ENCODE assay signal across 11 cellular contexts in genomic region chr4:70863099-70863790, GRCh38. TPM values are rescaled to one million over a fixed set of nuclear protein-coding genes. Genes with fewer than 3 reads are reported as not detected.
DNase-seq lines count a peak whose midpoint lies in the region; ATAC-seq, FAIRE-seq and TF ChIP-seq lines count a peak whose summit lies in the region.
"Had no signal": no experiment of that assay in that cellular context is flagged by ENCODE, and none has a peak within 500 bp of the region (broad histone marks: within the 10 kb centered on the region; RNA-seq: fewer than 3 reads in every experiment).

No MANE protein-coding gene starts in this region.

- H3K27me3 ChIP-seq in GM12878 (replicated peaks in 1 of 2; ENCODE audit: control insufficient read depth in 2 of 2, insufficient read depth in 2 of 2, low read length in 1 of 2) (no peaks in the 10 kb centered on the region), MG63 (no peaks in the 10 kb centered on the region)

- H4K20me1 ChIP-seq in GM12878 (ENCODE audit: control insufficient read depth, insufficient read depth) = no peaks in the 10 kb centered on the region

- peak; percentile 23 for DNase-seq in GM10266 (ENCODE audit: extremely low spot score)
- peak; percentile 52 for DNase-seq in GM12878 (ENCODE audit: low read depth, low spot score)
- no peak for DNase-seq in erythroblast (lab: John Stamatoyannopoulos, UW)
- no peak for DNase-seq in hippocampal formation (lab: John Stamatoyannopoulos, UW)
- no peak for DNase-seq in MG63
- no peak for DNase-seq in NCI-H2107 (lab: John Stamatoyannopoulos, UW)
- DNase-seq: dermis blood vessel endothelial cell, DMS79 treated with DMSO at 0.1 percent for 48 hours, NCI-H2081 treated with DMSO at 0.1 percent for 48 hours had no signal

- no peaks in the 10 kb centered on the region for H3K79me2 ChIP-seq in GM12878 (ENCODE audit: control insufficient read depth, insufficient read depth, low read length)

- TF ChIP-seq POLR2A in GM12878 (IDR thresholded peaks at IDR 0.05; ENCODE audit: low read depth, low read length) = no peak
- no peak for TF ChIP-seq POLR2A in erythroblast (IDR thresholded peaks at IDR 0.05; ENCODE audit: low read length)

- SMC1A ChIA-PET in GM12878 (lab: Charles Lee; ENCODE audit: uncharacterized antibody, unreplicated experiment) = interaction anchor here (1.1 to 2.8 kb wide), 7 partner anchors 9 to 128 kb away, joined by 3 to 14 read pairs (median 4); no protein-coding TSS in a partner anchor

- no peak for TF ChIP-seq RAD21 in GM12878 (IDR thresholded peaks at IDR 0.05; ENCODE audit: insufficient read depth, low read depth, low read length)

- in situ Hi-C loops in GM12878 (cut with MboI) = no loop called here

- BruUV-seq in GM12878 (replicated peaks; lab: Mats Ljungman, UMichigan) = no TSS peak

- H3K4me1 ChIP-seq in GM12878 (ENCODE audit: control insufficient read depth, insufficient read depth, low read length) = 0 out of 2 replicates have a peak, but pooled peaks cover 5% of the 10 kb centered on the region

- peak; percentile 79 for ATAC-seq in GM18907 (IDR thresholded peaks at IDR 0.05; ENCODE audit: unreplicated experiment)
- ATAC-seq in HG02852 (IDR thresholded peaks at IDR 0.05; ENCODE audit: unreplicated experiment) = peak; percentile 88
- peak; percentile 88 for ATAC-seq in GM12878

- no peak for TF ChIP-seq CTCF in GM10266 (IDR thresholded peaks at IDR 0.05; ENCODE audit: control insufficient read depth, insufficient read depth, low read depth, missing control alignments)
- no peak for TF ChIP-seq CTCF in GM12878 (IDR thresholded peaks at IDR 0.05 in 2 of 3, conservative IDR thresholded peaks at IDR 0.05 in 1 of 3; ENCODE audit: control insufficient read depth in 2 of 3, extremely low read depth in 1 of 3, insufficient read depth in 1 of 3, low read depth in 3 of 3, low read length in 3 of 3)

- H3K9me3 ChIP-seq in GM12878 (replicated peaks; ENCODE audit: control insufficient read depth, insufficient read depth, low read length) (no peaks in the 10 kb centered on the region), MG63 (no peaks in the 10 kb centered on the region)

- no peak overlapping the region for H3K4me3 ChIP-seq in GM12878
- H3K4me3 ChIP-seq in MG63 = no peak overlapping the region

- RAD21 ChIA-PET in GM12878 (lab: Charles Lee; ENCODE audit: unreplicated experiment) = interaction anchor here (1.6 to 1.8 kb wide), 2 partner anchors 20 to 145 kb away, joined by 3 to 4 read pairs; no protein-coding TSS in a partner anchor

- WGBS in GM12878 (ENCODE audit: insufficient coverage, insufficient replicate concordance, low lambda C conversion rate, missing lambda C conversion rate) = 1% methylated on average over 6 of the region's 6 CpGs

- CTCF ChIA-PET in GM12878 (lab: Yijun Ruan, JAX) = no interaction called here

- intact Hi-C loops in GM12878 (cut with micrococcal nuclease; ENCODE audit: unreplicated experiment) = no loop called here

- peak in 1 of 2 experiments; percentile 50; a peak in 1 of 4 replicates for TF ChIP-seq EP300 in GM12878 (IDR thresholded peaks at IDR 0.05; ENCODE audit: borderline replicate concordance in 1 of 2, control insufficient read depth in 1 of 2, low read depth in 2 of 2, low read length in 2 of 2)

- POLR2A ChIA-PET in GM12878 (lab: Charles Lee) = interaction anchor here (0.5 to 1.0 kb wide), 5 partner anchors 9 to 142 kb away, joined by 3 to 5 read pairs (median 3); no protein-coding TSS in a partner anchor

- peak overlapping the region; percentile 11; the same call in 1 of the 2 replicates for H3K4me2 ChIP-seq in GM12878 (ENCODE audit: control insufficient read depth, insufficient read depth)

- no peak overlapping the region for H3K9ac ChIP-seq in GM12878 (ENCODE audit: control insufficient read depth, insufficient read depth, low read length)

- no peak overlapping the region for H3K27ac ChIP-seq in GM12878 (ENCODE audit: control insufficient read depth, insufficient read depth)

- FAIRE-seq in GM12878 (lab: Jason Lieb, UNC) = no peak

- no peaks in the 10 kb centered on the region for H3K36me3 ChIP-seq in GM12878 (ENCODE audit: control insufficient read depth in 2 of 2, insufficient read depth in 2 of 2, low read length in 1 of 2)
- H3K36me3 ChIP-seq in MG63 = no peaks in the 10 kb centered on the region

- H2AFZ ChIP-seq in GM12878 (ENCODE audit: control insufficient read depth, low read depth, low read length) = peak overlapping the region; percentile 87

TF ChIP-seq in GM12878, 131 proteins besides CTCF, POLR2A, EP300 and RAD21 (continues in another document):
- TF ChIP-seq RUNX3 (IDR thresholded peaks at IDR 0.05; ENCODE audit: low read length) (peak; percentile 80), TCF12 (IDR thresholded peaks at IDR 0.05; ENCODE audit: low read depth, low read length) (no peak), RELB (IDR thresholded peaks at IDR 0.05; ENCODE audit: low read depth) (peak; percentile 53; the same call in 1 of the 2 replicates), EZH2 (IDR thresholded peaks at IDR 0.05; ENCODE audit: borderline replicate concordance, control insufficient read depth, low read depth, low read length) (no peak), CREB1 (IDR thresholded peaks at IDR 0.05; ENCODE audit: low read depth) (peak; percentile 69), E2F4 (IDR thresholded peaks at IDR 0.05; ENCODE audit: low read depth, low read length) (no peak), MXI1 (IDR thresholded peaks at IDR 0.05; ENCODE audit: low read depth, low read length) (no peak), CREM (IDR thresholded peaks at IDR 0.05; ENCODE audit: low read depth) (peak; percentile 58), NR2F1 (conservative IDR thresholded peaks at IDR 0.05) (no peak), NFIC (IDR thresholded peaks at IDR 0.05; ENCODE audit: low read depth, low read length) (peak; percentile 54; the same call in 1 of the 2 replicates), TCF7 (IDR thresholded peaks at IDR 0.05; ENCODE audit: borderline replicate concordance) (peak; percentile 84)

RNA-seq across cellular contexts. Expression of gene GRSF1, which starts 23.6 kb away (rescaled TPM):
- 41.6 and 44.1 TPM in 2 replicates for total RNA-seq in GM12878 (2013; cell fraction: nucleolus; rRNA removed)
- 51.5 and 58.4 TPM in 2 replicates for total RNA-seq in GM12878 (2014; rRNA removed)
- total RNA-seq in GM12878 (2014; rRNA removed; fragmentation: Illumina TruSeq; extraction: Trizol) = 65.6 and 66.3 TPM in 2 replicates
- 67.9 and 71.2 TPM in 2 replicates for total RNA-seq in GM12878 (2021)
- 45.7 TPM for polyA plus RNA-seq in GM12878 (2011; ENCODE audit: low read depth)
- 105 and 135 TPM in 2 replicates for polyA plus RNA-seq in GM12878 (2011; rRNA removed)
- 36.9 and 51.2 TPM in 2 replicates for polyA plus RNA-seq in GM12878 (2011; cell fraction: cytosol; rRNA removed)
- polyA plus RNA-seq in GM12878 (2011; cell fraction: nucleus; rRNA removed) = 43.1 and 44.4 TPM in 2 replicates
- polyA plus RNA-seq in GM12878 (2012) = 50.3 and 68.4 TPM in 2 replicates
- 74.4 and 86.6 TPM in 2 replicates for polyA plus RNA-seq in GM12878 (2014; fragmentation: Illumina TruSeq; extraction: Trizol)
- 10 to 100 TPM; 37.5 to 59.6 TPM for polyA plus RNA-seq in GM12878 (2014; fragmentation: Nextera tagmentation; extraction: Ambion mirVana)
- polyA plus RNA-seq in GM12878 (2014; rRNA removed) = 48.3 and 49.1 TPM in 2 replicates
- 100 to 1,000 TPM in 1 of 2 experiments, 10 to 100 TPM in 1; 93.6 to 103 TPM for polyA plus RNA-seq in GM12878 (2016; fragmentation: Nextera tagmentation; extraction: Ambion mirVana)
- 43.1 and 56.8 TPM in 2 replicates for polyA minus RNA-seq in GM12878 (2011; rRNA and poly(A)+ RNA removed)
- polyA minus RNA-seq in GM12878 (2011; cell fraction: cytosol; rRNA and poly(A)+ RNA removed) = 27.0 and 28.9 TPM in 2 replicates
- polyA minus RNA-seq in GM12878 (2011; cell fraction: nucleus; rRNA and poly(A)+ RNA removed) = 9.7 and 15.4 TPM in 2 replicates
- total RNA-seq in MG63 (2014; rRNA removed; shearing (Covaris generic); ENCODE audit: low replicate concordance) = 81.3 and 114 TPM in 2 replicates

RNA-seq across cellular contexts. Expression of gene MOB1B, which starts 38.9 kb away (rescaled TPM):
- 13.9 and 14.8 TPM in 2 replicates for total RNA-seq in GM12878 (2013; cell fraction: nucleolus; rRNA removed)
- 4.7 and 6.1 TPM in 2 replicates for total RNA-seq in GM12878 (2014; rRNA removed)
- total RNA-seq in GM12878 (2014; rRNA removed; fragmentation: Illumina TruSeq; extraction: Trizol) = 7.6 and 8.2 TPM in 2 replicates
- 10.8 and 11.4 TPM in 2 replicates for total RNA-seq in GM12878 (2021)
- 3.2 TPM for polyA plus RNA-seq in GM12878 (2011; ENCODE audit: low read depth)
- 7.2 and 12.6 TPM in 2 replicates for polyA plus RNA-seq in GM12878 (2011; rRNA removed)
- 3.1 and 3.9 TPM in 2 replicates for polyA plus RNA-seq in GM12878 (2011; cell fraction: cytosol; rRNA removed)
- polyA plus RNA-seq in GM12878 (2011; cell fraction: nucleus; rRNA removed) = 3.5 and 4.3 TPM in 2 replicates
- polyA plus RNA-seq in GM12878 (2012) = 5.8 and 5.9 TPM in 2 replicates
- 9.7 and 11.6 TPM in 2 replicates for polyA plus RNA-seq in GM12878 (2014; fragmentation: Illumina TruSeq; extraction: Trizol)
- 1 to 10 TPM; 1.9 TPM for polyA plus RNA-seq in GM12878 (2014; fragmentation: Nextera tagmentation; extraction: Ambion mirVana)
- 4.9 and 5.9 TPM in 2 replicates for polyA plus RNA-seq in GM12878 (2014; rRNA removed)
- 1 to 10 TPM; 5.4 to 6.2 TPM for polyA plus RNA-seq in GM12878 (2016; fragmentation: Nextera tagmentation; extraction: Ambion mirVana)
- polyA minus RNA-seq in GM12878 (2011; rRNA and poly(A)+ RNA removed) = 8.9 and 18.9 TPM in 2 replicates
- 9.3 and 9.8 TPM in 2 replicates for polyA minus RNA-seq in GM12878 (2011; cell fraction: cytosol; rRNA and poly(A)+ RNA removed)
- 4.7 and 8.0 TPM in 2 replicates for polyA minus RNA-seq in GM12878 (2011; cell fraction: nucleus; rRNA and poly(A)+ RNA removed)
- total RNA-seq in MG63 (2014; rRNA removed; shearing (Covaris generic); ENCODE audit: low replicate concordance) = 6.1 and 7.7 TPM in 2 replicates

Comparison
In these comparisons a context has a peak if more than half of its experiments do, and no peak if none do; other contexts are left out.
1. DNase-seq: peak in GM10266 (single experiment) and GM12878 (single experiment); none in erythroblast (0 of 2), hippocampal formation (0 of 2), MG63 (single experiment) and NCI-H2107 (single experiment).
2. Peak in every context shown above with its lines, with median percentiles within 50 percentile points of each other: ATAC-seq.